ENCODE assay signal across 8 cellular contexts in the genomic region with DNA sequence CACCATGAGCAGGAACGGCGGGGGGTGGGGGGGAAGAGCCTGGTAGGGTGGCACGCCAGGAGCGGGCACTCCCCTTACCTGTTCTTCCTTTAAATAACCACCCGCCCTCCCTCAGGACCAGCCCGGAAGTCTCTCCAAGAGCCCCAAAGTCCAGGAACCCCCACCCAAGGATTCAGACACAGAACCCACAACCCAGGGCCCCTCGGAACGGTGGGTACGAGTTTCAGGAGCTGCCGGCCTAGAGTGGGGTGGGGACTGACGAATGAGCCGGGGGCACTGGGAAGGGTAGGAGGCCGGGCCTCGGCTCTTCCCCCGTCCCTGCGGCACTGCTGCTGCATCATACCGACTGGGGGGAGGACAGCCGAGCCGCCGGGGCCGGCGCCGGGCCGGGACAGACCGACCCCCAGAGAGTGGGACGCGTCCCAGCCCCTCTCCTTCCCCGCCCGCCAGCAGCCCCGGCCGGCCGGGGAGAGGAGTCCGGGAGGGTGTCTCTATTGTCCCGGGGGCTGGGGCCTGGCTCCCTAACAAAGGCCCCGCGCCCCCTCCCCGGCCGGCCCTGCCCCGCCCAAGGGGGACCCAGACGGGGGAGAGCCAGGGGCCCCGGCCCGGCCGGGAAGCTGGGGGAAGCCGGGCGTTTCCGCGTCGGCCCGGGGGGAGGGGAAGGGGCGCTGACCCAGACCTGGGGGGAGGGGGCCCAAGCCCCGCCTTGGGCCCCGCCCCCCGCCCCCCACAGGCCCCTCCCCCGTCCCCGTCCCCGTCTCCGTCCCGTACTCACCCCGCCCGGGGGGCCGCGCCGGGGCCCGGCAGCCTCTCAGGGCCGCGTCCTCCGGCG. TPM values are rescaled to one million over a fixed set of nuclear protein-coding genes. Genes with fewer than 3 reads are reported as not detected.
A peak's percentile ranks its signal among the peaks of the same experiment; 100 is the strongest.
DNase-seq lines count a peak whose midpoint lies in the region; ATAC-seq, FAIRE-seq and TF ChIP-seq lines count a peak whose summit lies in the region.

No MANE protein-coding gene starts in this region.

- TF ChIP-seq RAD21 in A549 (conservative IDR thresholded peaks at IDR 0.05 in 1 of 2, IDR thresholded peaks at IDR 0.05 in 1 of 2), result no peak

- peak overlapping the region; percentile 90 for H3K27ac Mint-ChIP-seq in activated T-helper 17 cell treated with anti-CD3 and anti-CD28 coated beads, Interleukin-2, amount 50 U/mL, for 72 hours
- H3K27ac Mint-ChIP-seq in naive thymus-derived CD8-positive, alpha-beta T cell, result peak overlapping the region in 9 of 10 donors; percentile 81 to 97 (median 95)

- no peak for FAIRE-seq in A549 (lab: Jason Lieb, UNC)

- TF ChIP-seq EP300 in A549 (IDR thresholded peaks at IDR 0.05), result no peak; a peak in 1 of 5 replicates

- H3K36me3 Mint-ChIP-seq in activated T-helper 17 cell treated with anti-CD3 and anti-CD28 coated beads, Interleukin-2, amount 50 U/mL, for 72 hours (ENCODE audit: low read depth), result peaks cover 46% of the 10 kb centered on the region
- H3K36me3 Mint-ChIP-seq in naive thymus-derived CD8-positive, alpha-beta T cell, result peaks cover 0 to 40% (median 2%) of the 10 kb centered on the region in 3 donors

- CTCF ChIA-PET in A549 (lab: Yijun Ruan, JAX), result interaction anchor here (0.6 to 7.8 kb wide), 7 partner anchors 9 to 324 kb away, joined by 3 to 61 read pairs (median 3); a partner anchor contains a TSS

- TF ChIP-seq CTCF in A549 (IDR thresholded peaks at IDR 0.05) (no peak), fibroblast of mammary gland (conservative IDR thresholded peaks at IDR 0.05; ENCODE audit: control insufficient read depth, insufficient read depth, low read depth, low read length) (no peak)

- H3K4me1 Mint-ChIP-seq in activated T-helper 17 cell treated with anti-CD3 and anti-CD28 coated beads, Interleukin-2, amount 50 U/mL, for 72 hours, result peaks cover 26% of the 10 kb centered on the region
- H3K4me1 Mint-ChIP-seq in naive thymus-derived CD8-positive, alpha-beta T cell, result peaks cover 35 to 54% (median 45%) of the 10 kb centered on the region in 4 donors

- H3K36me3 ChIP-seq in urinary bladder (ENCODE audit: insufficient read depth), result no peaks in the 10 kb centered on the region

- H3K4me2 ChIP-seq in A549, result peak overlapping the region; percentile 83

- no peaks in the 10 kb centered on the region for H3K27me3 Mint-ChIP-seq in activated T-helper 17 cell treated with anti-CD3 and anti-CD28 coated beads, Interleukin-2, amount 50 U/mL, for 72 hours
- H3K27me3 Mint-ChIP-seq in naive thymus-derived CD8-positive, alpha-beta T cell, result no peaks in the 10 kb centered on the region

- H3K27ac ChIP-seq in A549, result peak overlapping the region; percentile 98 to 100
- peak overlapping the region; percentile 96 for H3K27ac ChIP-seq in urinary bladder (ENCODE audit: low read depth)

- DNase-seq in A549 (ENCODE audit: low read depth in 1 of 2, low spot score in 1 of 2) (peak; percentile 70 to 85), OCI-M1 (lab: John Stamatoyannopoulos, UW) (peak; percentile 77), fibroblast of mammary gland (ENCODE audit: low read depth) (no peak)
- peak; percentile 38 to 77 (median 62) for DNase-seq in naive thymus-derived CD8-positive, alpha-beta T cell

- H3K4me3 ChIP-seq in A549 (peak overlapping the region; percentile 87), fibroblast of mammary gland (ENCODE audit: control insufficient read depth, low read depth, low read length) (peak overlapping the region; percentile 76), urinary bladder (ENCODE audit: low read depth, low read length) (peak overlapping the region; percentile 89)

- H3K9me3 ChIP-seq in A549, result no peaks in the 10 kb centered on the region

- H3K9me3 Mint-ChIP-seq in activated T-helper 17 cell treated with anti-CD3 and anti-CD28 coated beads, Interleukin-2, amount 50 U/mL, for 72 hours, result no peaks in the 10 kb centered on the region
- H3K9me3 Mint-ChIP-seq in naive thymus-derived CD8-positive, alpha-beta T cell, result no peaks in the 10 kb centered on the region

- POLR2A ChIA-PET in A549 (lab: Yijun Ruan, JAX), result interaction anchor here (0.6 to 4.2 kb wide), 7 partner anchors 11 to 213 kb away, joined by 3 to 28 read pairs (median 6); a partner anchor contains a TSS
- POLR2A ChIA-PET in naive thymus-derived CD8-positive, alpha-beta T cell (lab: Charles Lee), result interaction anchor here (0.5 to 11.1 kb wide), 16 partner anchors 8 to 862 kb away, joined by 3 to 367 read pairs (median 5); a partner anchor contains a TSS

- H3K4me3 Mint-ChIP-seq in activated T-helper 17 cell treated with anti-CD3 and anti-CD28 coated beads, Interleukin-2, amount 50 U/mL, for 72 hours, result peak overlapping the region; percentile 82
- H3K4me3 Mint-ChIP-seq in naive thymus-derived CD8-positive, alpha-beta T cell, result peak overlapping the region; percentile 84 to 96 (median 90)

- ATAC-seq in A549, result peak; percentile 34 to 40
- ATAC-seq in HG03039 (IDR thresholded peaks at IDR 0.05; ENCODE audit: unreplicated experiment), result peak; percentile 17
- peak; percentile 38 for ATAC-seq in activated T-helper 17 cell treated with anti-CD3 and anti-CD28 coated beads, Interleukin-2, amount 50 U/mL, for 72 hours (replicated peaks)
- ATAC-seq in naive thymus-derived CD8-positive, alpha-beta T cell, result peak; percentile 25 to 31

- H3K4me1 ChIP-seq in A549, result peaks cover 27% of the 10 kb centered on the region
- H3K4me1 ChIP-seq in urinary bladder (ENCODE audit: insufficient read depth), result no peaks in the 10 kb centered on the region

- TF ChIP-seq POLR2A in A549 (IDR thresholded peaks at IDR 0.05; ENCODE audit: low read length) (no peak; the same call in 1 of the 2 replicates), GM18526 (IDR thresholded peaks at IDR 0.05; ENCODE audit: extremely low read depth, insufficient read length) (peak; percentile 46)

- WGBS in A549 (ENCODE audit: missing lambda C conversion rate), result under 1% methylated on average over 25 of the region's 68 CpGs
- WGBS in urinary bladder, result 1% methylated on average over 67 of the region's 68 CpGs

RNA-seq across cellular contexts. Expression of a gene that starts 0.7 kb away (rescaled TPM):
- polyA plus RNA-seq in A549 (2011; rRNA removed) (65.7 and 72.7 TPM in 2 replicates), A549 (2017; fragmentation: RNase III; extraction: RNeasy Plus Mini Kit Qiagen cat#74134 plus additional on column Dnase treatment) (54.0 to 66.2 TPM (median 60.5 TPM) in 3 replicates), urinary bladder (47.4 TPM)
- 39.3 and 52.4 TPM in 2 replicates for polyA plus RNA-seq in A549 (2012; cell fraction: cytosol; rRNA removed)
- polyA plus RNA-seq in A549 (2012; cell fraction: nucleus; rRNA removed), result 84.7 and 105 TPM in 2 replicates
- polyA minus RNA-seq in A549 (2011; rRNA and poly(A)+ RNA removed), result 67.2 and 79.1 TPM in 2 replicates
- total RNA-seq in activated T-helper 17 cell treated with anti-CD3 and anti-CD28 coated beads, Interleukin-2, amount 50 U/mL, for 72 hours, result 10 to 100 TPM; 65.5 to 89.1 TPM
- 100 to 1,000 TPM; 125 TPM for total RNA-seq in naive thymus-derived CD8-positive, alpha-beta T cell
- 10 to 100 TPM in 2 of 3 donors, 1 to 10 TPM in 1; 9.3 to 14.2 (median 10.6) TPM for polyA plus RNA-seq in naive thymus-derived CD8-positive, alpha-beta T cell
- total RNA-seq in urinary bladder, result 20.0 TPM

RNA-seq across cellular contexts. Expression of a gene that starts 12.2 kb away (rescaled TPM):
- polyA plus RNA-seq in A549 (2011; rRNA removed), result 36.2 and 43.3 TPM in 2 replicates
- polyA plus RNA-seq in A549 (2012; cell fraction: cytosol; rRNA removed), result 37.3 and 45.4 TPM in 2 replicates
- polyA plus RNA-seq in A549 (2012; cell fraction: nucleus; rRNA removed), result 104 and 115 TPM in 2 replicates
- polyA plus RNA-seq in A549 (2017; fragmentation: RNase III; extraction: RNeasy Plus Mini Kit Qiagen cat#74134 plus additional on column Dnase treatment), result 37.6 to 44.4 TPM (median 42.0 TPM) in 3 replicates
- 29.9 and 32.2 TPM in 2 replicates for polyA minus RNA-seq in A549 (2011; rRNA and poly(A)+ RNA removed)
- total RNA-seq in activated T-helper 17 cell treated with anti-CD3 and anti-CD28 coated beads, Interleukin-2, amount 50 U/mL, for 72 hours, result 10 to 100 TPM; 26.6 to 39.6 TPM
- 10 to 100 TPM; 45.8 to 50.5 TPM for total RNA-seq in naive thymus-derived CD8-positive, alpha-beta T cell
- 10 to 100 TPM; 22.1 to 30.2 (median 25.5) TPM for polyA plus RNA-seq in naive thymus-derived CD8-positive, alpha-beta T cell
- total RNA-seq in urinary bladder, result 20.2 TPM
- 48.7 TPM for polyA plus RNA-seq in urinary bladder

RNA-seq across cellular contexts. Expression of a gene that starts 20.5 kb away (rescaled TPM):
- polyA plus RNA-seq in A549 (2011; rRNA removed) (39.8 and 44.0 TPM in 2 replicates), A549 (2017; fragmentation: RNase III; extraction: RNeasy Plus Mini Kit Qiagen cat#74134 plus additional on column Dnase treatment) (75.0 to 76.2 TPM (median 75.5 TPM) in 3 replicates), urinary bladder (76.9 TPM)
- 37.0 and 41.6 TPM in 2 replicates for polyA plus RNA-seq in A549 (2012; cell fraction: cytosol; rRNA removed)
- polyA plus RNA-seq in A549 (2012; cell fraction: nucleus; rRNA removed), result 36.1 and 47.3 TPM in 2 replicates
- polyA minus RNA-seq in A549 (2011; rRNA and poly(A)+ RNA removed), result 28.2 and 29.7 TPM in 2 replicates
- 100 to 1,000 TPM in 1 of 2 donors, 10 to 100 TPM in 1; 94.2 to 135 TPM for total RNA-seq in activated T-helper 17 cell treated with anti-CD3 and anti-CD28 coated beads, Interleukin-2, amount 50 U/mL, for 72 hours
- 100 to 1,000 TPM; 348 to 362 TPM for total RNA-seq in naive thymus-derived CD8-positive, alpha-beta T cell
- 10 to 100 TPM; 41.5 to 94.2 (median 73.3) TPM for polyA plus RNA-seq in naive thymus-derived CD8-positive, alpha-beta T cell
- 54.4 TPM for total RNA-seq in urinary bladder

RNA-seq across cellular contexts. Expression of a gene that starts 28.4 kb away (rescaled TPM):
- polyA plus RNA-seq in A549 (2011; rRNA removed), result 0.05 TPM in 1 of 2 replicates, not detected in the other
- 0.04 and 0.06 TPM in 2 replicates for polyA plus RNA-seq in A549 (2012; cell fraction: cytosol; rRNA removed)
- 0.67 and 0.69 TPM in 2 replicates for polyA plus RNA-seq in A549 (2012; cell fraction: nucleus; rRNA removed)
- polyA plus RNA-seq in A549 (2017; fragmentation: RNase III; extraction: RNeasy Plus Mini Kit Qiagen cat#74134 plus additional on column Dnase treatment), result 0.12 to 0.16 TPM (median 0.15 TPM) in 3 replicates
- polyA minus RNA-seq in A549 (2011; rRNA and poly(A)+ RNA removed), result not detected in 2 replicates
- total RNA-seq in activated T-helper 17 cell treated with anti-CD3 and anti-CD28 coated beads, Interleukin-2, amount 50 U/mL, for 72 hours, result under 1 TPM; 0.22 to 0.58 TPM
- not detected for total RNA-seq in naive thymus-derived CD8-positive, alpha-beta T cell
- polyA plus RNA-seq in naive thymus-derived CD8-positive, alpha-beta T cell, result under 1 TPM in 1 of 3 donors, not detected in 2; 0.09 TPM
- 0.69 TPM for total RNA-seq in urinary bladder
- 1.2 TPM for polyA plus RNA-seq in urinary bladder

RNA-seq across cellular contexts. Expression of a gene that starts 57.2 kb away (rescaled TPM):
- polyA plus RNA-seq in A549 (2011; rRNA removed) (5.4 and 5.6 TPM in 2 replicates), A549 (2017; fragmentation: RNase III; extraction: RNeasy Plus Mini Kit Qiagen cat#74134 plus additional on column Dnase treatment) (6.0 to 7.1 TPM (median 6.8 TPM) in 3 replicates), urinary bladder (0.87 TPM)
- 8.2 and 11.1 TPM in 2 replicates for polyA plus RNA-seq in A549 (2012; cell fraction: cytosol; rRNA removed)
- polyA plus RNA-seq in A549 (2012; cell fraction: nucleus; rRNA removed), result 23.5 and 24.0 TPM in 2 replicates
- 16.0 and 16.7 TPM in 2 replicates for polyA minus RNA-seq in A549 (2011; rRNA and poly(A)+ RNA removed)
- total RNA-seq in activated T-helper 17 cell treated with anti-CD3 and anti-CD28 coated beads, Interleukin-2, amount 50 U/mL, for 72 hours, result 10 to 100 TPM; 17.9 to 23.2 TPM
- total RNA-seq in naive thymus-derived CD8-positive, alpha-beta T cell, result 1 to 10 TPM in 1 of 2 experiments, under 1 TPM in 1; 0.88 to 1.2 TPM
- under 1 TPM in 2 of 3 donors, not detected in 1; 0.08 to 0.24 TPM for polyA plus RNA-seq in naive thymus-derived CD8-positive, alpha-beta T cell
- total RNA-seq in urinary bladder, result 1.5 TPM
